23 cellular contexts compared by ENCODE assay signal in the genomic region with DNA sequence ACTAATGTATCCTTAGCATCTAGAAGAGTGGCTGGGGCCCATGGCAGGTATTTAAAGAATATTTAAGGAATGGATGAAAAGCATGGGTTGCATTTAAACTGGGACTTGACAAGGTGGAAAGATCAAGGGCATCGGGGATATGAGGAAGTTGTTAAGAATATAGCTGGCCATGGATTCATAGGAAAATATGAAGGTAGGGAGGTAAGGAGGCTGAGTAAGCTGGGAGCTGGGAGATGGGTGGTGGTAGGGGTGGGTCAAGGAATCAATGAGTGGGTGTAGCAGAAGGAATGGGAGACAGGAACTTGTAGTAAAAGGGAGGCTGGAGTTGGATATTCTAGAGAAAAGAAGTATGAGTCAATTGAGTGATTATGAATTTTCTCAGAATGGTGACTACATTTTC.
"Had no signal": no experiment of that assay in that cellular context is flagged by ENCODE, and none has a peak within 500 bp of the region (broad histone marks: within the 10 kb centered on the region; RNA-seq: fewer than 3 reads in every experiment).

No MANE protein-coding gene starts in this region.

- H3K36me3 Mint-ChIP-seq: mesothelial cell of epicardium had no signal

- H3K9me3 ChIP-seq: esophagus squamous epithelium, gastrocnemius medialis, heart right ventricle, lower lobe of right lung had no signal

- H3K27ac ChIP-seq: coronary artery, gastrocnemius medialis, heart right ventricle, lower lobe of right lung had no signal

- DNase-seq: dermis blood vessel endothelial cell; dorsolateral prefrontal cortex; effector CD4-positive, alpha-beta T cell; effector memory CD4-positive, alpha-beta T cell; esophagus squamous epithelium; foreskin fibroblast; foreskin melanocyte; gastrocnemius medialis; glutamatergic neuron; head of caudate nucleus; heart right ventricle; hippocampal formation; left cardiac atrium; left ventricle myocardium superior; lower lobe of right lung; mesenchymal stem cell; naive thymus-derived CD4-positive, alpha-beta T cell had no signal

- H3K4me3 Mint-ChIP-seq: mesothelial cell of epicardium; naive thymus-derived CD4-positive, alpha-beta T cell had no signal

- H3K27ac Mint-ChIP-seq: mesothelial cell of epicardium; naive thymus-derived CD4-positive, alpha-beta T cell had no signal

- ATAC-seq: gastrocnemius medialis; heart right ventricle; left cardiac atrium; left lobe of liver; left ventricle myocardium superior; lower lobe of right lung; naive thymus-derived CD4-positive, alpha-beta T cell had no signal

- H3K36me3 ChIP-seq: esophagus squamous epithelium, gastrocnemius medialis, heart right ventricle, lower lobe of right lung had no signal

- H3K27me3 ChIP-seq: dorsolateral prefrontal cortex, gastrocnemius medialis had no signal

- H3K9me3 Mint-ChIP-seq: mesothelial cell of epicardium; naive thymus-derived CD4-positive, alpha-beta T cell had no signal

- H3K4me1 Mint-ChIP-seq: naive thymus-derived CD4-positive, alpha-beta T cell had no signal

- H3K4me3 ChIP-seq: coronary artery, dorsolateral prefrontal cortex, esophagus squamous epithelium, gastrocnemius medialis, heart right ventricle, lower lobe of right lung had no signal

- FAIRE-seq: endothelial cell of umbilical vein, islet of Langerhans, keratinocyte had no signal
